14 cellular contexts compared by ENCODE assay signal in genomic region chr15:100880897-100881242, GRCh38. TPM values are rescaled to one million over a fixed set of nuclear protein-coding genes. Genes with fewer than 3 reads are reported as not detected.
DNase-seq lines count a peak whose midpoint lies in the region; ATAC-seq, FAIRE-seq and TF ChIP-seq lines count a peak whose summit lies in the region.
"Had no signal": no experiment of that assay in that cellular context is flagged by ENCODE, and none has a peak within 500 bp of the region (broad histone marks: within the 10 kb centered on the region; RNA-seq: fewer than 3 reads in every experiment).

No MANE protein-coding gene starts in this region.

- H3K36me3 ChIP-seq in left ventricle myocardium inferior (no peaks in the 10 kb centered on the region), H1 (ENCODE audit: control insufficient read depth in 2 of 4, insufficient read depth in 4 of 4, low read length in 3 of 4) (no peaks in the 10 kb centered on the region; a peak in 1 of 8 replicates)
- H3K36me3 ChIP-seq in naive thymus-derived CD4-positive, alpha-beta T cell (ENCODE audit: control insufficient read depth in 2 of 3, insufficient read depth in 3 of 3, low read length in 3 of 3): no peaks in the 10 kb centered on the region

- no peak overlapping the region for H2BK15ac ChIP-seq in H1 (ENCODE audit: low read length)

- H3K4me2 ChIP-seq in H1 (ENCODE audit: insufficient read depth in 1 of 2, low read depth in 2 of 2, low read length in 2 of 2): peak overlapping the region; percentile 64 to 79

- H3K4me3 ChIP-seq in left ventricle myocardium inferior: peak overlapping the region; percentile 66
- H3K4me3 ChIP-seq in H1 (ENCODE audit: extremely low read depth in 1 of 4, insufficient read depth in 2 of 4, low read depth in 3 of 4, low read length in 4 of 4): peak overlapping the region; percentile 37 to 59 (median 46); a peak in 6 of 8 replicates
- H3K4me3 ChIP-seq in naive thymus-derived CD4-positive, alpha-beta T cell (ENCODE audit: low read length): no peak overlapping the region

- H3K4me3 Mint-ChIP-seq in naive thymus-derived CD4-positive, alpha-beta T cell: peak overlapping the region; percentile 5 to 78 (median 58)

- no peak for FAIRE-seq in H1 (lab: Jason Lieb, UNC)

- ATAC-seq in left cardiac atrium (no peak), GM21381 (IDR thresholded peaks at IDR 0.05; ENCODE audit: unreplicated experiment) (no peak), HG02623 (IDR thresholded peaks at IDR 0.05; ENCODE audit: unreplicated experiment) (no peak), GM19023 (IDR thresholded peaks at IDR 0.05; ENCODE audit: unreplicated experiment) (no peak)
- ATAC-seq in naive thymus-derived CD4-positive, alpha-beta T cell: no peak

- H3K79me1 ChIP-seq in H1 (ENCODE audit: low read depth, low read length): no peaks in the 10 kb centered on the region

- intact Hi-C loops in left ventricle myocardium inferior (cut with micrococcal nuclease) (no loop called here), left cardiac atrium (cut with DNase I) (no loop called here)
- intact Hi-C loops in naive thymus-derived CD4-positive, alpha-beta T cell (cut with micrococcal nuclease): no loop called here

- no peaks in the 10 kb centered on the region for H3K36me3 Mint-ChIP-seq in naive thymus-derived CD4-positive, alpha-beta T cell

- peaks cover 0 to 18% (median 14%) of the 10 kb centered on the region in 7 donors for H3K4me1 Mint-ChIP-seq in naive thymus-derived CD4-positive, alpha-beta T cell

- no peak overlapping the region for H3K18ac ChIP-seq in H1 (ENCODE audit: extremely low read depth, low read length)

- H4K20me1 ChIP-seq in H1 (replicated peaks in 1 of 2; ENCODE audit: control insufficient read depth in 1 of 2, insufficient read depth in 2 of 2, low read length in 2 of 2): no peaks in the 10 kb centered on the region

- H2BK12ac ChIP-seq in H1 (ENCODE audit: low read depth, low read length): 0 out of 2 replicates have a peak overlapping the region, but pooled peaks have one; percentile 17

- no peak overlapping the region for H4K91ac ChIP-seq in H1 (replicated peaks; ENCODE audit: insufficient read length, low read length)

- no peak overlapping the region for H3K4ac ChIP-seq in H1 (replicated peaks; ENCODE audit: insufficient read length, low read depth, low read length)

- TF ChIP-seq CTCF in left ventricle myocardium inferior (IDR thresholded peaks at IDR 0.05; ENCODE audit: borderline replicate concordance) (no peak), H1 (IDR thresholded peaks at IDR 0.05; ENCODE audit: control extremely low read depth in 1 of 3, insufficient read depth in 1 of 3, low read depth in 1 of 3, low read length in 3 of 3) (no peak)

- DNase-seq in left ventricle myocardium inferior: no peak
- no peak for DNase-seq in left cardiac atrium
- DNase-seq in H1 (ENCODE audit: low read depth in 1 of 2, low spot score in 2 of 2): no peak
- DNase-seq in naive thymus-derived CD4-positive, alpha-beta T cell: no peak
- no peak for DNase-seq in NCI-H2107 (lab: John Stamatoyannopoulos, UW)
- DNase-seq: activated CD4-positive, alpha-beta T cell treated with anti-CD3 and anti-CD28 coated beads, Interleukin-2, amount 50 U/mL, for 48 hours; body of pancreas; NCI-H2227 treated with DMSO at 0.1 percent for 48 hours; SIG-M5; stimulated activated CD4-positive, alpha-beta T cell treated with anti-CD3 and anti-CD28 coated beads, Interleukin-4, amount 100 ng/mL, for 24 hours had no signal

- peaks cover 0 to 2% (median 0%) of the 10 kb centered on the region in 11 donors for H3K9me3 Mint-ChIP-seq in naive thymus-derived CD4-positive, alpha-beta T cell

- H3K23ac ChIP-seq in H1 (ENCODE audit: insufficient read length): no peak overlapping the region

- H3K27ac ChIP-seq in left ventricle myocardium inferior (replicated peaks): no peak overlapping the region
- H3K27ac ChIP-seq in H1 (ENCODE audit: low read depth, low read length): no peak overlapping the region
- H3K27ac ChIP-seq in naive thymus-derived CD4-positive, alpha-beta T cell (ENCODE audit: low read depth, low read length): no peak overlapping the region

- TF ChIP-seq EP300 in H1 (IDR thresholded peaks at IDR 0.05; ENCODE audit: borderline replicate concordance in 1 of 2, low read depth in 2 of 2, low read length in 2 of 2): no peak

- H3K79me2 ChIP-seq in H1 (ENCODE audit: control insufficient read depth in 1 of 2, insufficient read depth in 2 of 2, low read length in 2 of 2): no peaks in the 10 kb centered on the region

- TF ChIP-seq POLR2A in H1 (IDR thresholded peaks at IDR 0.05; ENCODE audit: control extremely low read depth in 1 of 2, low read depth in 2 of 2, low read length in 2 of 2): no peak

- peaks cover 9% of the 10 kb centered on the region for H3K4me1 ChIP-seq in left ventricle myocardium inferior
- H3K4me1 ChIP-seq in H1 (replicated peaks in 1 of 4; ENCODE audit: control insufficient read depth in 3 of 4, insufficient read depth in 4 of 4, low read length in 3 of 4): peaks cover 0 to 14% (median 8%) of the 10 kb centered on the region in 4 experiments; a peak in 5 of 7 replicates
- no peaks in the 10 kb centered on the region for H3K4me1 ChIP-seq in naive thymus-derived CD4-positive, alpha-beta T cell (ENCODE audit: control insufficient read depth in 2 of 2, insufficient read depth in 2 of 2, low read length in 2 of 2)

- H3K27me3 ChIP-seq in left ventricle myocardium inferior (ENCODE audit: low read depth) (peaks cover 100% of the 10 kb centered on the region), H1 (replicated peaks in 1 of 4; ENCODE audit: control insufficient read depth in 3 of 4, extremely low read depth in 1 of 4, insufficient read depth in 3 of 4, low read length in 3 of 4) (peaks cover 16 to 52% (median 48%) of the 10 kb centered on the region in 4 experiments)
- H3K27me3 ChIP-seq in naive thymus-derived CD4-positive, alpha-beta T cell (ENCODE audit: control insufficient read depth in 2 of 2, insufficient read depth in 2 of 2, low read length in 2 of 2): peaks cover 0 to 6% of the 10 kb centered on the region in 2 donors
- H3K27me3 ChIP-seq: body of pancreas had no signal

- CTCF ChIA-PET in H1 (lab: Charles Lee; ENCODE audit: partially characterized antibody): interaction anchor here (0.6 to 5.3 kb wide), 4 partner anchors 13 to 135 kb away, joined by 3 to 34 read pairs (median 18); partner anchors contain the start of gene LRRK1
- CTCF ChIA-PET in naive thymus-derived CD4-positive, alpha-beta T cell (lab: Charles Lee): no interaction called here

- no peak overlapping the region for H2AFZ ChIP-seq in H1 (ENCODE audit: low read length)

- H3K9ac ChIP-seq in H1 (replicated peaks in 1 of 4; ENCODE audit: extremely low read depth in 1 of 4, low read depth in 3 of 4, low read length in 3 of 4): no peak overlapping the region

- no peak overlapping the region for H2BK20ac ChIP-seq in H1 (ENCODE audit: low read length)

- H2AK5ac ChIP-seq in H1 (ENCODE audit: low read depth, low read length): no peak overlapping the region

- no peak for TF ChIP-seq RAD21 in H1 (IDR thresholded peaks at IDR 0.05 in 1 of 2, conservative IDR thresholded peaks at IDR 0.05 in 1 of 2; ENCODE audit: low read depth in 2 of 2, low read length in 2 of 2)

- no peak overlapping the region for H3K14ac ChIP-seq in H1 (ENCODE audit: insufficient read length)

- POLR2A ChIA-PET in H1 (lab: Charles Lee; ENCODE audit: partially characterized antibody): interaction anchor here (0.7 to 2.0 kb wide), 2 partner anchors 8 to 78 kb away, joined by 3 to 4 read pairs; no protein-coding TSS in a partner anchor
- POLR2A ChIA-PET in naive thymus-derived CD4-positive, alpha-beta T cell (lab: Charles Lee): no interaction called here

- no peaks in the 10 kb centered on the region for H3K9me3 ChIP-seq in left ventricle myocardium inferior (replicated peaks)
- H3K9me3 ChIP-seq in H1 (ENCODE audit: insufficient read depth in 2 of 2, low read depth in 1 of 2, low read length in 1 of 2): no peaks in the 10 kb centered on the region
- H3K9me3 ChIP-seq in naive thymus-derived CD4-positive, alpha-beta T cell (ENCODE audit: control insufficient read depth in 2 of 3, low read length in 3 of 3): no peaks in the 10 kb centered on the region
- H3K9me3 ChIP-seq: body of pancreas had no signal

- H3K27me3 Mint-ChIP-seq in naive thymus-derived CD4-positive, alpha-beta T cell: peaks cover 76 to 85% (median 82%) of the 10 kb centered on the region in 5 donors

- no peak overlapping the region for H3K27ac Mint-ChIP-seq in naive thymus-derived CD4-positive, alpha-beta T cell

- WGBS in H1 (ENCODE audit: extremely low coverage in 1 of 2, insufficient coverage in 1 of 2, insufficient read length in 1 of 2, insufficient replicate concordance in 2 of 2, low coverage in 1 of 2, low lambda C conversion rate in 2 of 2, missing lambda C conversion rate in 1 of 2), 2 experiments: 31% methylated on average over 10 of the region's 10 CpGs; no CpG with 5 or more reads in 1 of the 2 experiments

- H4K5ac ChIP-seq in H1 (ENCODE audit: insufficient read length, low read depth, low read length): no peak overlapping the region

- no peak overlapping the region for H2BK120ac ChIP-seq in H1 (replicated peaks; ENCODE audit: low read depth, low read length)

- no peak overlapping the region for H3K56ac ChIP-seq in H1 (replicated peaks; ENCODE audit: insufficient read length, low read depth, low read length)

- H4K8ac ChIP-seq in H1 (ENCODE audit: extremely low read depth, insufficient read depth, low read length): peak overlapping the region; percentile 53; the same call in 1 of the 2 replicates

- no peak overlapping the region for H2BK5ac ChIP-seq in H1 (ENCODE audit: low read depth, low read length)

- peaks cover 12% of the 10 kb centered on the region; the same call in 1 of the 2 replicates for H3K23me2 ChIP-seq in H1 (ENCODE audit: low read depth, low read length)

RNA-seq across cellular contexts. Expression of gene ALDH1A3, which starts 1.2 kb away (rescaled TPM):
- total RNA-seq in left ventricle myocardium inferior: 2.9 TPM
- 10 to 100 TPM in 1 of 2 donors, 1 to 10 TPM in 1; 3.4 to 13.7 TPM for total RNA-seq in left cardiac atrium
- total RNA-seq in H1 (2021; fragmentation: NEBNext Ultra II Directional; extraction: Animal tissue kit (Norgen Biotek cat#: 25700)): 5.5 and 5.7 TPM in 2 replicates
- 2.2 and 2.5 TPM in 2 replicates for polyA plus RNA-seq in H1 (2011; rRNA removed)
- polyA plus RNA-seq in H1 (2011; cell fraction: cytosol; rRNA removed): 3.3 TPM
- polyA plus RNA-seq in H1 (2011; cell fraction: nucleus; rRNA removed): 3.8 TPM
- 4.0 to 4.8 TPM (median 4.4 TPM) in 4 replicates for polyA plus RNA-seq in H1 (2012, experiment 1 of 2)
- polyA plus RNA-seq in H1 (2012, experiment 2 of 2): 0.67 TPM
- 3.2 TPM for polyA plus RNA-seq in H1 (2013, experiment 1 of 2)
- polyA plus RNA-seq in H1 (2013, experiment 2 of 2): 4.1 TPM
- 2.0 and 4.1 TPM in 2 replicates for polyA minus RNA-seq in H1 (2011; rRNA and poly(A)+ RNA removed)
- 4.7 TPM for polyA minus RNA-seq in H1 (2011; cell fraction: cytosol; rRNA and poly(A)+ RNA removed)
- polyA minus RNA-seq in H1 (2011; cell fraction: nucleus; rRNA and poly(A)+ RNA removed): 6.1 TPM
- not detected for total RNA-seq in naive thymus-derived CD4-positive, alpha-beta T cell
- not detected for polyA plus RNA-seq in naive thymus-derived CD4-positive, alpha-beta T cell
- total RNA-seq: myocyte had no signal

RNA-seq across cellular contexts. Expression of gene LRRK1, which starts 38.3 kb away (rescaled TPM):
- total RNA-seq in left ventricle myocardium inferior (3.0 TPM), left cardiac atrium (1 to 10 TPM; 5.2 to 9.1 TPM)
- total RNA-seq in H1 (2021; fragmentation: NEBNext Ultra II Directional; extraction: Animal tissue kit (Norgen Biotek cat#: 25700)): 3.4 and 3.6 TPM in 2 replicates
- 1.2 and 1.9 TPM in 2 replicates for polyA plus RNA-seq in H1 (2011; rRNA removed)
- 1.2 TPM for polyA plus RNA-seq in H1 (2011; cell fraction: cytosol; rRNA removed)
- polyA plus RNA-seq in H1 (2011; cell fraction: nucleus; rRNA removed): 3.1 TPM
- 1.8 to 2.6 TPM (median 1.9 TPM) in 4 replicates for polyA plus RNA-seq in H1 (2012, experiment 1 of 2)
- polyA plus RNA-seq in H1 (2012, experiment 2 of 2): 0.97 TPM
- polyA plus RNA-seq in H1 (2013, experiment 1 of 2): 1.5 TPM
- polyA plus RNA-seq in H1 (2013, experiment 2 of 2): 1.3 TPM
- 1.5 and 2.1 TPM in 2 replicates for polyA minus RNA-seq in H1 (2011; rRNA and poly(A)+ RNA removed)
- polyA minus RNA-seq in H1 (2011; cell fraction: cytosol; rRNA and poly(A)+ RNA removed): 2.3 TPM
- polyA minus RNA-seq in H1 (2011; cell fraction: nucleus; rRNA and poly(A)+ RNA removed): 3.8 TPM
- 10 to 100 TPM in 1 of 5 experiments, 1 to 10 TPM in 1, under 1 TPM in 3; 0.54 to 15.1 (median 0.60) TPM for total RNA-seq in naive thymus-derived CD4-positive, alpha-beta T cell
- polyA plus RNA-seq in naive thymus-derived CD4-positive, alpha-beta T cell: not detected
